8 cellular contexts compared by ENCODE assay signal in the genomic region with DNA sequence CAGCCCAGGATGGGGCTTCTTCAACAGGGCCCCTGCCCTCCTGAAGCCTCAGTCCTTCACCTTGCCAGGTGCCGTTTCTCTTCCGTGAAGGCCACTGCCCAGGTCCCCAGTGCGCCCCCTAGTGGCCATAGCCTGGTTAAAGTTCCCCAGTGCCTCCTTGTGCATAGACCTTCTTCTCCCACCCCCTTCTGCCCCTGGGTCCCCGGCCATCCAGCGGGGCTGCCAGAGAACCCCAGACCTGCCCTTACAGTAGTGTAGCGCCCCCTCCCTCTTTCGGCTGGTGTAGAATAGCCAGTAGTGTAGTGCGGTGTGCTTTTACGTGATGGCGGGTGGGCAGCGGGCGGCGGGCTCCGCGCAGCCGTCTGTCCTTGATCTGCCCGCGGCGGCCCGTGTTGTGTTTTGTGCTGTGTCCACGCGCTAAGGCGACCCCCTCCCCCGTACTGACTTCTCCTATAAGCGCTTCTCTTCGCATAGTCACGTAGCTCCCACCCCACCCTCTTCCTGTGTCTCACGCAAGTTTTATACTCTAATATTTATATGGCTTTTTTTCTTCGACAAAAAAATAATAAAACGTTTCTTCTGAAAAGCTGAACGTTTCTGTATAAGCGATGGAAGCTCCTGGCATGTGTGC. TPM values are rescaled to one million over a fixed set of nuclear protein-coding genes. Genes with fewer than 3 reads are reported as not detected.
DNase-seq lines count a peak whose midpoint lies in the region; ATAC-seq and TF ChIP-seq lines count a peak whose summit lies in the region.

No MANE protein-coding gene starts in this region.

- H3K4me3 ChIP-seq in ACC112 (ENCODE audit: low read depth, low read length): peak overlapping the region; percentile 75
- peak overlapping the region; percentile 69 for H3K4me3 ChIP-seq in endodermal cell (ENCODE audit: low read length)
- no peak overlapping the region for H3K4me3 ChIP-seq in mucosa of descending colon

- H2AFZ ChIP-seq in ACC112 (ENCODE audit: low read length, unreplicated experiment): peak overlapping the region; percentile 14

- WGBS in endodermal cell (ENCODE audit: insufficient coverage in 1 of 2, insufficient read length in 1 of 2), 2 experiments: 43 to 53% methylated on average over 14 to 32 of the region's 32 CpGs

- no peak overlapping the region for H3K9ac ChIP-seq in endodermal cell (ENCODE audit: extremely low read depth, low read length, poor library complexity, severe bottlenecking)

- ATAC-seq in GM18867 (IDR thresholded peaks at IDR 0.05; ENCODE audit: unreplicated experiment) (peak; percentile 22), mucosa of descending colon (peak; percentile 78), HG02973 (IDR thresholded peaks at IDR 0.05; ENCODE audit: unreplicated experiment) (no peak)

- no peaks in the 10 kb centered on the region for H3K9me3 ChIP-seq in endodermal cell (ENCODE audit: control insufficient read depth, low read length)
- no peaks in the 10 kb centered on the region for H3K9me3 ChIP-seq in mucosa of descending colon

- peak overlapping the region; percentile 92 for H3K27ac Mint-ChIP-seq in endodermal cell

- H3K36me3 Mint-ChIP-seq in endodermal cell (ENCODE audit: low read depth): peaks cover 21% of the 10 kb centered on the region

- H3K27me3 Mint-ChIP-seq in endodermal cell (ENCODE audit: insufficient read depth): peaks cover 6% of the 10 kb centered on the region

- H3K27ac ChIP-seq in ACC112 (ENCODE audit: low read depth, low read length) (peak overlapping the region; percentile 88), endodermal cell (ENCODE audit: low read depth, low read length) (peak overlapping the region; percentile 99)

- TF ChIP-seq CTCF in endodermal cell (conservative IDR thresholded peaks at IDR 0.05): peak; percentile 97
- TF ChIP-seq CTCF in mucosa of descending colon (IDR thresholded peaks at IDR 0.05): peak; percentile 73

- no peaks in the 10 kb centered on the region for H3K9me3 Mint-ChIP-seq in endodermal cell

- peak overlapping the region; percentile 69 for H3K4me3 Mint-ChIP-seq in endodermal cell

- peak; percentile 29 for DNase-seq in NCI-H226
- peak; percentile 59 for DNase-seq in activated CD8-positive, alpha-beta memory T cell treated with anti-CD3 and anti-CD28 coated beads, Interleukin-2, amount 50 U/mL, for 24 hours (ENCODE audit: extremely low read depth)
- peak; percentile 99 for DNase-seq in endodermal cell
- DNase-seq in mucosa of descending colon: peak; percentile 86 to 95 (median 91)
- DNase-seq in stimulated activated CD8-positive, alpha-beta memory T cell treated with anti-CD3 and anti-CD28 coated beads, Interleukin-4, amount 100 ng/mL, for 24 hours (ENCODE audit: low read depth): peak; percentile 70

- no peaks in the 10 kb centered on the region for H3K79me2 ChIP-seq in ACC112 (ENCODE audit: control insufficient read depth, insufficient read depth, low read length, unreplicated experiment)

- H3K36me3 ChIP-seq in ACC112 (ENCODE audit: insufficient read depth, low read length): no peaks in the 10 kb centered on the region
- peaks cover 40% of the 10 kb centered on the region for H3K36me3 ChIP-seq in endodermal cell (ENCODE audit: control insufficient read depth, insufficient read depth, low read length)
- H3K36me3 ChIP-seq in mucosa of descending colon (ENCODE audit: low read depth): no peaks in the 10 kb centered on the region

- H3K4me1 ChIP-seq in ACC112 (ENCODE audit: control insufficient read depth, insufficient read depth, low read length, unreplicated experiment) (peaks cover 53% of the 10 kb centered on the region), endodermal cell (ENCODE audit: control insufficient read depth, insufficient read depth, low read length) (peaks cover 26% of the 10 kb centered on the region), mucosa of descending colon (ENCODE audit: low read depth) (peaks cover 15% of the 10 kb centered on the region)

- intact Hi-C loops in mucosa of descending colon (cut with DNase I, micrococcal nuclease): no loop called here

- peaks cover 38% of the 10 kb centered on the region for H3K4me1 Mint-ChIP-seq in endodermal cell

- H3K27me3 ChIP-seq in ACC112 (ENCODE audit: insufficient read depth, low read length) (no peaks in the 10 kb centered on the region), endodermal cell (ENCODE audit: control insufficient read depth, insufficient read depth, low read length, poor library complexity, severe bottlenecking) (no peaks in the 10 kb centered on the region)

RNA-seq across cellular contexts. Expression of a gene that starts 23.6 kb away (rescaled TPM):
- total RNA-seq in endodermal cell: 1 to 10 TPM in 1 of 2 donors, under 1 TPM in 1; 0.71 to 1.8 TPM
- 1.7 TPM for polyA plus RNA-seq in endodermal cell (2013, experiment 1 of 2)
- polyA plus RNA-seq in endodermal cell (2013, experiment 2 of 2): 1.9 TPM
- 1 to 10 TPM in 1 of 3 donors, under 1 TPM in 2; 0.61 to 2.6 (median 0.89) TPM for total RNA-seq in mucosa of descending colon

RNA-seq across cellular contexts. Expression of a gene that starts 27.7 kb away (rescaled TPM):
- 1 to 10 TPM; 2.6 to 3.0 TPM for total RNA-seq in endodermal cell
- 22.9 TPM for polyA plus RNA-seq in endodermal cell (2013, experiment 1 of 2)
- 22.7 TPM for polyA plus RNA-seq in endodermal cell (2013, experiment 2 of 2)
- total RNA-seq in mucosa of descending colon: 1 to 10 TPM in 2 of 3 donors, under 1 TPM in 1; 0.75 to 2.6 (median 1.6) TPM

RNA-seq across cellular contexts. Expression of a gene that starts 36.7 kb away (rescaled TPM):
- total RNA-seq in endodermal cell (10 to 100 TPM; 13.9 to 27.6 TPM), mucosa of descending colon (10 to 100 TPM; 12.1 to 50.5 (median 24.5) TPM)
- 56.9 TPM for polyA plus RNA-seq in endodermal cell (2013, experiment 1 of 2)
- polyA plus RNA-seq in endodermal cell (2013, experiment 2 of 2): 55.8 TPM

Comparison
In these comparisons a context has a peak if more than half of its experiments do, and no peak if none do; other contexts are left out.
1. DNase-seq: peak in every context shown above with its lines; median percentile 99 in endodermal cell; 91 in mucosa of descending colon; 70 in stimulated activated CD8-positive, alpha-beta memory T cell treated with anti-CD3 and anti-CD28 coated beads, Interleukin-4, amount 100 ng/mL, for 24 hours; 59 in activated CD8-positive, alpha-beta memory T cell treated with anti-CD3 and anti-CD28 coated beads, Interleukin-2, amount 50 U/mL, for 24 hours; 29 in NCI-H226.